Comparison of ENCODE assay signal across 1 cellular context in genomic region chr6:84033523-84034451, GRCh38.
TF ChIP-seq lines count a peak whose summit lies in the region.

TSS of gene MRAP2 (plus strand) at chr6:84033772. CDS start at chr6:84055319, 21,547 bp downstream.

TF ChIP-seq in K562, 482 proteins besides CTCF, POLR2A, EP300 and RAD21 (continued from another document and continues in another):
- no peak for TF ChIP-seq ZNF407 (IDR thresholded peaks at IDR 0.05; ENCODE audit: low read depth)
- TF ChIP-seq NR1H2 (CRISPR knock-in tag; IDR thresholded peaks at IDR 0.05): no peak
- TF ChIP-seq CBX1 (IDR thresholded peaks at IDR 0.05; ENCODE audit: low read depth): 0 out of 2 replicates have a peak, but pooled peaks have one; percentile 32
- no peak for TF ChIP-seq ZEB2 (IDR thresholded peaks at IDR 0.05)
- TF ChIP-seq ZNF785 (CRISPR knock-in tag; IDR thresholded peaks at IDR 0.05): no peak
- no peak for TF ChIP-seq JUN (IDR thresholded peaks at IDR 0.05; ENCODE audit: borderline replicate concordance, low read depth, low read length)
- no peak for TF ChIP-seq JUN (CRISPR knock-in tag; IDR thresholded peaks at IDR 0.05; ENCODE audit: borderline replicate concordance)
- TF ChIP-seq NONO (IDR thresholded peaks at IDR 0.05; ENCODE audit: low read depth in 2 of 2, low read length in 1 of 2): peak; percentile 27 to 83; a peak in 2 of 4 replicates
- 0 out of 2 replicates have a peak, but pooled peaks have one; percentile 49 for TF ChIP-seq ZNF511 (CRISPR knock-in tag; IDR thresholded peaks at IDR 0.05)
- no peak for TF ChIP-seq CHD2 (IDR thresholded peaks at IDR 0.05; ENCODE audit: low read depth, low read length)
- peak; percentile 77 for TF ChIP-seq CXXC5 (CRISPR knock-in tag; IDR thresholded peaks at IDR 0.05)
- TF ChIP-seq GATAD2A (IDR thresholded peaks at IDR 0.05): no peak
- no peak for TF ChIP-seq ZNF124 (CRISPR knock-in tag; IDR thresholded peaks at IDR 0.05)
- no peak for TF ChIP-seq JUNB (CRISPR knock-in tag; conservative IDR thresholded peaks at IDR 0.05)
- TF ChIP-seq MNT (conservative IDR thresholded peaks at IDR 0.05): no peak
- TF ChIP-seq UBTF (IDR thresholded peaks at IDR 0.05; ENCODE audit: borderline replicate concordance in 1 of 2, low read depth in 2 of 2, low read length in 2 of 2): peak; percentile 79 to 96
- peak; percentile 20 for TF ChIP-seq U2AF1 (optimal IDR thresholded peaks at IDR 0.05; ENCODE audit: low read depth, low read length)
- TF ChIP-seq MAX (CRISPR knock-in tag; IDR thresholded peaks at IDR 0.05): no peak
- no peak for TF ChIP-seq GABPB2 (CRISPR knock-in tag; conservative IDR thresholded peaks at IDR 0.05)
- TF ChIP-seq SIN3B (IDR thresholded peaks at IDR 0.05; ENCODE audit: low read depth): peak; percentile 62
- TF ChIP-seq, protein P1, sequence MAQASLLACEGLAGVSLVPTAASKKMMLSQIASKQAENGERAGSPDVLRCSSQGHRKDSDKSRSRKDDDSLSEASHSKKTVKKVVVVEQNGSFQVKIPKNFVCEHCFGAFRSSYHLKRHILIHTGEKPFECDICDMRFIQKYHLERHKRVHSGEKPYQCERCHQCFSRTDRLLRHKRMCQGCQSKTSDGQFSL (CRISPR knock-in tag; IDR thresholded peaks at IDR 0.05): peak; percentile 35; the same call in 1 of the 2 replicates
- TF ChIP-seq, protein P1 (tag; IDR thresholded peaks at IDR 0.05): no peak
- no peak for TF ChIP-seq POLR3A (IDR thresholded peaks at IDR 0.05; ENCODE audit: borderline replicate concordance, extremely low read depth, insufficient read depth, insufficient read length)
- TF ChIP-seq L3MBTL2 (IDR thresholded peaks at IDR 0.05): peak; percentile 91
- TF ChIP-seq CBX8 (IDR thresholded peaks at IDR 0.05; ENCODE audit: borderline replicate concordance, extremely low read depth, low read depth, low read length, poor library complexity, severe bottlenecking): no peak
- TF ChIP-seq ZNF764 (CRISPR knock-in tag; IDR thresholded peaks at IDR 0.05; ENCODE audit: low read depth): no peak
- TF ChIP-seq ZNF41 (CRISPR knock-in tag; conservative IDR thresholded peaks at IDR 0.05): no peak
- TF ChIP-seq MIER1 (IDR thresholded peaks at IDR 0.05; ENCODE audit: low read depth): 0 out of 2 replicates have a peak, but pooled peaks have one; percentile 43
- no peak for TF ChIP-seq SAP30 (IDR thresholded peaks at IDR 0.05; ENCODE audit: borderline replicate concordance, insufficient read depth, low read depth, low read length, poor library complexity, severe bottlenecking)
- TF ChIP-seq CBFA2T3 (IDR thresholded peaks at IDR 0.05): no peak
- no peak for TF ChIP-seq EZH2 (IDR thresholded peaks at IDR 0.05; ENCODE audit: borderline replicate concordance, low read depth, low read length)
- TF ChIP-seq, protein P2, sequence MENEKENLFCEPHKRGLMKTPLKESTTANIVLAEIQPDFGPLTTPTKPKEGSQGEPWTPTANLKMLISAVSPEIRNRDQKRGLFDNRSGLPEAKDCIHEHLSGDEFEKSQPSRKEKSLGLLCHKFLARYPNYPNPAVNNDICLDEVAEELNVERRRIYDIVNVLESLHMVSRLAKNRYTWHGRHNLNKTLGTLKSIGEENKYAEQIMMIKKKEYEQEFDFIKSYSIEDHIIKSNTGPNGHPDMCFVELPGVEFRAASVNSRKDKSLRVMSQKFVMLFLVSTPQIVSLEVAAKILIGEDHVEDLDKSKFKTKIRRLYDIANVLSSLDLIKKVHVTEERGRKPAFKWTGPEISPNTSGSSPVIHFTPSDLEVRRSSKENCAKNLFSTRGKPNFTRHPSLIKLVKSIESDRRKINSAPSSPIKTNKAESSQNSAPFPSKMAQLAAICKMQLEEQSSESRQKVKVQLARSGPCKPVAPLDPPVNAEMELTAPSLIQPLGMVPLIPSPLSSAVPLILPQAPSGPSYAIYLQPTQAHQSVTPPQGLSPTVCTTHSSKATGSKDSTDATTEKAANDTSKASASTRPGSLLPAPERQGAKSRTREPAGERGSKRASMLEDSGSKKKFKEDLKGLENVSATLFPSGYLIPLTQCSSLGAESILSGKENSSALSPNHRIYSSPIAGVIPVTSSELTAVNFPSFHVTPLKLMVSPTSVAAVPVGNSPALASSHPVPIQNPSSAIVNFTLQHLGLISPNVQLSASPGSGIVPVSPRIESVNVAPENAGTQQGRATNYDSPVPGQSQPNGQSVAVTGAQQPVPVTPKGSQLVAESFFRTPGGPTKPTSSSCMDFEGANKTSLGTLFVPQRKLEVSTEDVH (IDR thresholded peaks at IDR 0.05; ENCODE audit: low read depth, partially characterized antibody): no peak
- peak; percentile 87 for TF ChIP-seq CTBP1 (IDR thresholded peaks at IDR 0.05; ENCODE audit: borderline replicate concordance)
- TF ChIP-seq SPI1 (IDR thresholded peaks at IDR 0.05; ENCODE audit: borderline replicate concordance, low read depth, low read length): no peak
- TF ChIP-seq NKRF (IDR thresholded peaks at IDR 0.05; ENCODE audit: borderline replicate concordance): no peak
- TF ChIP-seq NR4A1 (CRISPR knock-in tag; IDR thresholded peaks at IDR 0.05): no peak
- TF ChIP-seq NR4A1 (tag; IDR thresholded peaks at IDR 0.05): 0 out of 2 replicates have a peak, but pooled peaks have one; percentile 28
- TF ChIP-seq, protein P3, sequence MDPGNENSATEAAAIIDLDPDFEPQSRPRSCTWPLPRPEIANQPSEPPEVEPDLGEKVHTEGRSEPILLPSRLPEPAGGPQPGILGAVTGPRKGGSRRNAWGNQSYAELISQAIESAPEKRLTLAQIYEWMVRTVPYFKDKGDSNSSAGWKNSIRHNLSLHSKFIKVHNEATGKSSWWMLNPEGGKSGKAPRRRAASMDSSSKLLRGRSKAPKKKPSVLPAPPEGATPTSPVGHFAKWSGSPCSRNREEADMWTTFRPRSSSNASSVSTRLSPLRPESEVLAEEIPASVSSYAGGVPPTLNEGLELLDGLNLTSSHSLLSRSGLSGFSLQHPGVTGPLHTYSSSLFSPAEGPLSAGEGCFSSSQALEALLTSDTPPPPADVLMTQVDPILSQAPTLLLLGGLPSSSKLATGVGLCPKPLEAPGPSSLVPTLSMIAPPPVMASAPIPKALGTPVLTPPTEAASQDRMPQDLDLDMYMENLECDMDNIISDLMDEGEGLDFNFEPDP (CRISPR knock-in tag; IDR thresholded peaks at IDR 0.05): no peak
